ENCODE assay signal across 8 cellular contexts in genomic region chr7:66075590-66076458, GRCh38. TPM values are rescaled to one million over a fixed set of nuclear protein-coding genes. Genes with fewer than 3 reads are reported as not detected.
DNase-seq lines count a peak whose midpoint lies in the region; ATAC-seq, FAIRE-seq and TF ChIP-seq lines count a peak whose summit lies in the region.

Gene ASL (plus strand): TSS chr7:66075819. CDS start chr7:66076082, 263 bp downstream.

- H3K4me3 ChIP-seq in BLaER1 treated with 17β-estradiol and CSF1 and Interleukin-3, amounts not matched to agents 10 nM and 100 nM = peak within 1 kb of the TSS; percentile 76 to 94 (median 89)
- peak within 1 kb of the TSS; percentile 84 to 95 (median 85) for H3K4me3 ChIP-seq in HepG2 (replicated peaks in 1 of 3; ENCODE audit: insufficient read depth in 1 of 3, low read depth in 2 of 3, low read length in 3 of 3)

- peak within 1 kb of the TSS; percentile 78 for H3K4me3 Mint-ChIP-seq in dendritic cell treated with granulocyte-macrophage colony-stimulating factor and Interleukin-4, amounts not matched to agents 40 ng/mL and 50 ng/mL, for 4 days

- H3K27ac Mint-ChIP-seq in dendritic cell treated with granulocyte-macrophage colony-stimulating factor and Interleukin-4, amounts not matched to agents 40 ng/mL and 50 ng/mL, for 4 days = peak within 1 kb of the TSS; percentile 62

- no peaks in the 10 kb centered on the region for H3K27me3 ChIP-seq in BLaER1 treated with 17β-estradiol and CSF1 and Interleukin-3, amounts not matched to agents 10 nM and 100 nM
- H3K27me3 ChIP-seq in HepG2 (ENCODE audit: control insufficient read depth in 1 of 2, insufficient read depth in 2 of 2, low read length in 2 of 2) = peaks cover 0 to 7% of the 10 kb centered on the region in 2 experiments; a peak in 2 of 5 replicates

- FAIRE-seq in HepG2 (lab: Jason Lieb, UNC) = peak; percentile 68

- WGBS in HepG2 (ENCODE audit: low lambda C conversion rate) = under 1% methylated on average over 7 of the region's 67 CpGs

- peaks cover 2% of the 10 kb centered on the region for H3K27me3 Mint-ChIP-seq in dendritic cell treated with granulocyte-macrophage colony-stimulating factor and Interleukin-4, amounts not matched to agents 40 ng/mL and 50 ng/mL, for 4 days

- BruUV-seq in HepG2 (replicated peaks; lab: Mats Ljungman, UMichigan) = TSS peak; percentile 81

- TF ChIP-seq POLR2A in HepG2 (IDR thresholded peaks at IDR 0.05; ENCODE audit: insufficient read depth in 1 of 2, low read depth in 2 of 2, low read length in 2 of 2) = peak; percentile 72 to 97

- no peak within 1 kb of the TSS for H2AFZ ChIP-seq in HepG2 (ENCODE audit: low read length)

- no peaks in the 10 kb centered on the region for H3K9me3 Mint-ChIP-seq in dendritic cell treated with granulocyte-macrophage colony-stimulating factor and Interleukin-4, amounts not matched to agents 40 ng/mL and 50 ng/mL, for 4 days

- TF ChIP-seq RAD21 in HepG2 (CRISPR knock-in tag; IDR thresholded peaks at IDR 0.05) = no peak; the same call in 1 of the 2 replicates

- H3K79me2 ChIP-seq in HepG2 (ENCODE audit: insufficient read depth, low read length) = peaks cover 13% of the 10 kb centered on the region

- H3K27ac ChIP-seq in BLaER1 treated with 17β-estradiol and CSF1 and Interleukin-3, amounts not matched to agents 10 nM and 100 nM = peak within 1 kb of the TSS; percentile 60 to 79 (median 69); a peak in 21 of 22 replicates
- H3K27ac ChIP-seq in HepG2 (ENCODE audit: extremely low read length, insufficient read depth, low read length) = peak within 1 kb of the TSS; percentile 65

- CTCF ChIA-PET in HepG2 (lab: Yijun Ruan, JAX; ENCODE audit: low intra/inter-chr PET ratio, low total read pairs) = interaction anchor here (1.3 kb wide), 1 partner anchor 26 kb away, joined by 3 read pairs; no protein-coding TSS in a partner anchor

- intact Hi-C loops in dendritic cell treated with granulocyte-macrophage colony-stimulating factor and Interleukin-4, amounts not matched to agents 40 ng/mL and 50 ng/mL, for 4 days (cut with micrococcal nuclease) = loop anchor here (5.0 to 10.0 kb wide), 2 partner anchors 41 to 91 kb away; partner anchors contain the start of gene GUSB
- intact Hi-C loops in HepG2 (cut with micrococcal nuclease; ENCODE audit: unreplicated experiment) = loop anchor here (5.0 kb wide), 1 partner anchor 36 kb away; the partner anchor contains the start of gene CRCP

- H3K9me3 ChIP-seq in BLaER1 treated with 17β-estradiol and CSF1 and Interleukin-3, amounts not matched to agents 10 nM and 100 nM (replicated peaks in 1 of 11) = no peaks in the 10 kb centered on the region
- H3K9me3 ChIP-seq in HepG2 (ENCODE audit: low read length) = no peaks in the 10 kb centered on the region

- ATAC-seq in GM19324 (IDR thresholded peaks at IDR 0.05; ENCODE audit: low FRiP score, unreplicated experiment) (peak; percentile 100), HG03460 (IDR thresholded peaks at IDR 0.05; ENCODE audit: unreplicated experiment) (peak; percentile 98), HepG2 (peak; percentile 97)

- in situ Hi-C loops in HepG2 (cut with HindIII; ENCODE audit: extremely low pct_ligation_motif_present, low pct_unique_long_range_greater_than_20kb) = no loop called here

- DNase-seq in NCI-H748 (lab: John Stamatoyannopoulos, UW; ENCODE audit: unreplicated experiment) = peak; percentile 96
- DNase-seq in activated CD4-positive, alpha-beta T cell treated with anti-CD3 and anti-CD28 coated beads, Interleukin-2, amount 50 U/mL, for 4 hours = peak; percentile 74 to 78
- DNase-seq in HepG2 (ENCODE audit: low spot score) = peak; percentile 83
- DNase-seq in stimulated activated CD4-positive, alpha-beta T cell treated with anti-CD3 and anti-CD28 coated beads, Interleukin-2, amount 100 ng/mL, for 48 hours = peak; percentile 87

- H3K9ac ChIP-seq in BLaER1 treated with 17β-estradiol and CSF1 and Interleukin-3, amounts not matched to agents 10 nM and 100 nM = peak within 1 kb of the TSS; percentile 76 to 86 (median 84)
- H3K9ac ChIP-seq in HepG2 (ENCODE audit: insufficient read depth, low read depth, low read length) = peak within 1 kb of the TSS; percentile 79

- peaks cover 0 to 19% (median 4%) of the 10 kb centered on the region in 11 experiments; a peak in 8 of 22 replicates for H4K20me1 ChIP-seq in BLaER1 treated with 17β-estradiol and CSF1 and Interleukin-3, amounts not matched to agents 10 nM and 100 nM
- no peaks in the 10 kb centered on the region for H4K20me1 ChIP-seq in HepG2 (ENCODE audit: insufficient read depth, low read length)

- H3K4me1 ChIP-seq in BLaER1 treated with 17β-estradiol and CSF1 and Interleukin-3, amounts not matched to agents 10 nM and 100 nM = peaks cover 22 to 32% (median 27%) of the 10 kb centered on the region in 10 experiments
- peaks cover 33% of the 10 kb centered on the region for H3K4me1 ChIP-seq in HepG2 (ENCODE audit: insufficient read depth, low read length)

- TF ChIP-seq EP300 in HepG2 (IDR thresholded peaks at IDR 0.05; ENCODE audit: low read depth in 2 of 2, low read length in 2 of 2) = no peak
- TF ChIP-seq EP300 in HepG2 (CRISPR knock-in tag; IDR thresholded peaks at IDR 0.05; ENCODE audit: borderline replicate concordance) = no peak

- peak within 1 kb of the TSS; percentile 93 to 100 (median 94) for H3K4me2 ChIP-seq in BLaER1 treated with 17β-estradiol and CSF1 and Interleukin-3, amounts not matched to agents 10 nM and 100 nM
- peak within 1 kb of the TSS; percentile 96 for H3K4me2 ChIP-seq in HepG2 (ENCODE audit: low read depth, low read length)

- peaks cover 16% of the 10 kb centered on the region for H3K4me1 Mint-ChIP-seq in dendritic cell treated with granulocyte-macrophage colony-stimulating factor and Interleukin-4, amounts not matched to agents 40 ng/mL and 50 ng/mL, for 4 days (ENCODE audit: low read depth)

- peaks cover 4 to 27% (median 14%) of the 10 kb centered on the region in 11 experiments; a peak in 15 of 22 replicates for H3K36me3 ChIP-seq in BLaER1 treated with 17β-estradiol and CSF1 and Interleukin-3, amounts not matched to agents 10 nM and 100 nM
- peaks cover 2 to 6% of the 10 kb centered on the region in 2 experiments; a peak in 2 of 5 replicates for H3K36me3 ChIP-seq in HepG2 (replicated peaks in 1 of 2; ENCODE audit: control insufficient read depth in 1 of 2, insufficient read depth in 2 of 2, low read length in 2 of 2)

- peak; percentile 7; the same call in 1 of the 2 replicates for TF ChIP-seq CTCF in HepG2 (CRISPR knock-in tag; IDR thresholded peaks at IDR 0.05)

- peaks cover 28% of the 10 kb centered on the region for H3K36me3 Mint-ChIP-seq in dendritic cell treated with granulocyte-macrophage colony-stimulating factor and Interleukin-4, amounts not matched to agents 40 ng/mL and 50 ng/mL, for 4 days (ENCODE audit: low read depth)

- POLR2A ChIA-PET in HepG2 (lab: Yijun Ruan, JAX) = interaction anchor here (0.5 to 2.8 kb wide), 34 partner anchors 8 to 769 kb away, joined by 3 to 36 read pairs (median 4); partner anchors contain the start of gene CRCP

TF ChIP-seq in HepG2, 621 proteins besides CTCF, POLR2A, EP300 and RAD21 (continues in another document):
- TF ChIP-seq ZNF740 (CRISPR knock-in tag; IDR thresholded peaks at IDR 0.05) (no peak), ZNF782 (CRISPR knock-in tag; IDR thresholded peaks at IDR 0.05; ENCODE audit: borderline replicate concordance) (no peak), GMEB1 (CRISPR knock-in tag; IDR thresholded peaks at IDR 0.05; ENCODE audit: borderline replicate concordance) (peak; percentile 87), EED (CRISPR knock-in tag; IDR thresholded peaks at IDR 0.05) (no peak), ZNF30 (CRISPR knock-in tag; IDR thresholded peaks at IDR 0.05) (no peak)

RNA-seq across cellular contexts. Expression of gene ASL, which starts in this region (rescaled TPM):
- 63.8 and 71.4 TPM in 2 replicates for total RNA-seq in HepG2 (2016; rRNA removed; fragmentation: Illumina TruSeq; extraction: Trizol)
- total RNA-seq in HepG2 (2016; cell fraction: cytosol; rRNA removed; fragmentation: Illumina TruSeq; extraction: Trizol; ENCODE audit: low read depth) = 10.8 and 15.3 TPM in 2 replicates
- total RNA-seq in HepG2 (2016; cell fraction: insoluble cytoplasmic fraction; rRNA removed; fragmentation: Illumina TruSeq; extraction: Trizol) = 60.6 and 73.6 TPM in 2 replicates
- 20.5 and 23.7 TPM in 2 replicates for total RNA-seq in HepG2 (2016; cell fraction: membrane; rRNA removed; fragmentation: Illumina TruSeq; extraction: Trizol)
- total RNA-seq in HepG2 (2016; cell fraction: nucleus; rRNA removed; fragmentation: Illumina TruSeq; extraction: Trizol) = 55.0 and 59.3 TPM in 2 replicates
- polyA plus RNA-seq in HepG2 (2011; rRNA removed) = 96.5 and 146 TPM in 2 replicates
- 66.0 and 85.0 TPM in 2 replicates for polyA plus RNA-seq in HepG2 (2011; cell fraction: cytosol; rRNA removed)
- polyA plus RNA-seq in HepG2 (2011; cell fraction: nucleus; rRNA removed) = 457 and 482 TPM in 2 replicates
- 39.6 and 57.0 TPM in 2 replicates for polyA plus RNA-seq in HepG2 (2012)
- 11.1 and 12.7 TPM in 2 replicates for polyA plus RNA-seq in HepG2 (2016; cell fraction: cytosol; fragmentation: Illumina TruSeq; extraction: Trizol; ENCODE audit: low read depth)
- 58.1 and 62.4 TPM in 2 replicates for polyA plus RNA-seq in HepG2 (2016; cell fraction: insoluble cytoplasmic fraction; fragmentation: Illumina TruSeq; extraction: Trizol; ENCODE audit: low read depth)
- 16.6 and 18.5 TPM in 2 replicates for polyA plus RNA-seq in HepG2 (2016; cell fraction: membrane; fragmentation: Illumina TruSeq; extraction: Trizol; ENCODE audit: low read depth)
- 139 and 142 TPM in 2 replicates for polyA plus RNA-seq in HepG2 (2016; cell fraction: nucleus; fragmentation: Illumina TruSeq; extraction: Trizol; ENCODE audit: insufficient read depth, low read depth)
- polyA minus RNA-seq in HepG2 (2011; rRNA and poly(A)+ RNA removed; ENCODE audit: low replicate concordance) = 24.9 and 94.0 TPM in 2 replicates
- polyA minus RNA-seq in HepG2 (2011; cell fraction: cytosol; rRNA and poly(A)+ RNA removed) = 24.2 and 27.0 TPM in 2 replicates
- polyA minus RNA-seq in HepG2 (2011; cell fraction: nucleus; rRNA and poly(A)+ RNA removed) = 42.9 and 53.5 TPM in 2 replicates

Comparison
In these comparisons a context has a peak if more than half of its experiments do, and no peak if none do; other contexts are left out.
1. Peak in every context shown above with its lines: DNase-seq, ATAC-seq, H3K4me3 ChIP-seq and H3K27ac ChIP-seq.